31 cellular contexts compared by ENCODE assay signal in the genomic region with DNA sequence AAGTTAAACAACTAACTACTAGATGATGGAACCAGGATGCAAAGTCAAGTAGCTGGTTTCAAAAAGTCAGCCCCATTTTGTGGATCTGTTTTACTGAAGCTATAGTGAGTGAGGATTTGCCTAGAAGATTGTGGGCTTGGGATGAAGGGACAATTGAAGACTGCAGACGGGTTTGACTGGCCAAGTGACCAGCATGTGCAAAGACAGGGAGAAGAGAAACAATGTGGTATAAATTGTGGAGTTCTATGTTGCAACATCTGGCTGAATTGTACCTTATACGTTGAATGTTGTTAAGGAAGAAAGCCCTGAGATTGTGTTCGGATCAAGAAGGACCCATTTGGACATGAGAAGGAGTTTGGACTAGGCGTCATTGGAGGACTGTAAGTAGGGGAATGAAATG.
DNase-seq lines count a peak whose midpoint lies in the region; ATAC-seq and TF ChIP-seq lines count a peak whose summit lies in the region.
"Had no signal": no experiment of that assay in that cellular context is flagged by ENCODE, and none has a peak within 500 bp of the region (broad histone marks: within the 10 kb centered on the region; RNA-seq: fewer than 3 reads in every experiment).

No MANE protein-coding gene starts in this region.

- no peak for TF ChIP-seq CTCF in esophagus muscularis mucosa (IDR thresholded peaks at IDR 0.05)
- no peak for TF ChIP-seq CTCF in glutamatergic neuron (IDR thresholded peaks at IDR 0.05; ENCODE audit: partially characterized antibody, unreplicated experiment)

- H3K4me1 ChIP-seq in esophagus muscularis mucosa, result no peaks in the 10 kb centered on the region
- H3K4me1 ChIP-seq: A549, BE2C, BLaER1, Caco-2 had no signal

- H3K36me3 ChIP-seq in esophagus muscularis mucosa, result no peaks in the 10 kb centered on the region
- H3K36me3 ChIP-seq: BE2C; BLaER1; BLaER1 treated with 17β-estradiol and CSF1 and Interleukin-3, amounts not matched to agents 10 nM and 100 nM had no signal

- peaks cover 1% of the 10 kb centered on the region for H3K4me1 Mint-ChIP-seq in glutamatergic neuron (ENCODE audit: low read depth, unreplicated experiment)
- H3K4me1 Mint-ChIP-seq: B cell; CD14-positive monocyte; CD4-positive, alpha-beta memory T cell; CD4-positive, CD25-positive, alpha-beta regulatory T cell; CD8-positive, alpha-beta memory T cell had no signal

- TF ChIP-seq POLR2A in esophagus muscularis mucosa (IDR thresholded peaks at IDR 0.05; ENCODE audit: low read depth), result no peak

- no peak overlapping the region for H3K4me3 ChIP-seq in esophagus muscularis mucosa
- H3K4me3 ChIP-seq: A549; BLaER1; BLaER1 treated with 17β-estradiol and CSF1 and Interleukin-3, amounts not matched to agents 10 nM and 100 nM had no signal

- H3K27me3 ChIP-seq in esophagus muscularis mucosa, result no peaks in the 10 kb centered on the region
- H3K27me3 ChIP-seq: BE2C; BLaER1; BLaER1 treated with 17β-estradiol and CSF1 and Interleukin-3, amounts not matched to agents 10 nM and 100 nM had no signal

- H3K27ac ChIP-seq in esophagus muscularis mucosa (replicated peaks in 1 of 4), result no peak overlapping the region
- H3K27ac ChIP-seq: 22Rv1; A549; BLaER1; BLaER1 treated with 17β-estradiol and CSF1 and Interleukin-3, amounts not matched to agents 10 nM and 100 nM; C4-2B had no signal

- no peaks in the 10 kb centered on the region for H3K9me3 ChIP-seq in esophagus muscularis mucosa
- H3K9me3 ChIP-seq: A549; BE2C; BLaER1; BLaER1 treated with 17β-estradiol and CSF1 and Interleukin-3, amounts not matched to agents 10 nM and 100 nM; Caco-2 had no signal

- H3K27ac Mint-ChIP-seq in glutamatergic neuron (ENCODE audit: unreplicated experiment), result peak overlapping the region; percentile 9
- H3K27ac Mint-ChIP-seq: B cell; CD14-positive monocyte; CD4-positive, alpha-beta memory T cell; CD4-positive, alpha-beta T cell; CD4-positive, CD25-positive, alpha-beta regulatory T cell; CD8-positive, alpha-beta memory T cell; CD8-positive, alpha-beta T cell had no signal

- H3K36me3 Mint-ChIP-seq in glutamatergic neuron (ENCODE audit: unreplicated experiment), result peaks cover 6% of the 10 kb centered on the region
- H3K36me3 Mint-ChIP-seq: CD14-positive monocyte; CD4-positive, alpha-beta memory T cell; CD4-positive, CD25-positive, alpha-beta regulatory T cell; CD8-positive, alpha-beta memory T cell; CD8-positive, alpha-beta T cell had no signal

- no peak for TF ChIP-seq EP300 in esophagus muscularis mucosa (IDR thresholded peaks at IDR 0.05)

- H3K4me3 Mint-ChIP-seq in glutamatergic neuron (ENCODE audit: unreplicated experiment), result no peak overlapping the region
- H3K4me3 Mint-ChIP-seq: B cell; CD14-positive monocyte; CD4-positive, alpha-beta memory T cell; CD4-positive, alpha-beta T cell; CD4-positive, CD25-positive, alpha-beta regulatory T cell; CD8-positive, alpha-beta memory T cell; CD8-positive, alpha-beta T cell had no signal

- intact Hi-C loops in esophagus muscularis mucosa (cut with DNase I), result no loop called here

- DNase-seq in esophagus muscularis mucosa (ENCODE audit: extremely low spot score) (peak; percentile 53), glutamatergic neuron (no peak), dedifferentiated amniotic fluid mesenchymal stem cell (ENCODE audit: extremely low spot score) (no peak)
- DNase-seq: 8988T; ACHN; AML-193; BE2C; C1 segment of cervical spinal cord; Caco-2; Calu3; CD4-positive, alpha-beta memory T cell; CD4-positive, alpha-beta T cell; CD4-positive, CD25-positive, alpha-beta regulatory T cell; CD8-positive, alpha-beta memory T cell; CD8-positive, alpha-beta T cell; COR-L47; DMS 273 treated with DMSO at 0.1 percent for 48 hours; DMS153; DMS53; DMS79; DMS79 treated with DMSO at 0.1 percent for 48 hours; DND-41; EL had no signal

- WGBS in esophagus muscularis mucosa, result 84% methylated on average over 4 of the region's 4 CpGs

- no peaks in the 10 kb centered on the region for H3K27me3 Mint-ChIP-seq in glutamatergic neuron (ENCODE audit: unreplicated experiment)

- no peak for ATAC-seq in GM18907 (IDR thresholded peaks at IDR 0.05; ENCODE audit: unreplicated experiment)
- ATAC-seq: A549; CD8-positive, alpha-beta T cell had no signal

- H3K9me3 Mint-ChIP-seq in glutamatergic neuron (ENCODE audit: unreplicated experiment), result no peaks in the 10 kb centered on the region
- H3K9me3 Mint-ChIP-seq: CD4-positive, alpha-beta memory T cell; CD4-positive, alpha-beta T cell; CD8-positive, alpha-beta memory T cell; CD8-positive, alpha-beta T cell had no signal
